Comparison of ENCODE assay signal across 11 cellular contexts in genomic region chr4:101807351-101807750, GRCh38. TPM values are rescaled to one million over a fixed set of nuclear protein-coding genes. Genes with fewer than 3 reads are reported as not detected.
A peak's percentile ranks its signal among the peaks of the same experiment; 100 is the strongest.
DNase-seq lines count a peak whose midpoint lies in the region; ATAC-seq and TF ChIP-seq lines count a peak whose summit lies in the region.
"Had no signal": no experiment of that assay in that cellular context is flagged by ENCODE, and none has a peak within 500 bp of the region (broad histone marks: within the 10 kb centered on the region; RNA-seq: fewer than 3 reads in every experiment).

No MANE protein-coding gene starts in this region.

- H3K4me1 ChIP-seq in GM23248 (ENCODE audit: insufficient read depth): no peaks in the 10 kb centered on the region
- no peaks in the 10 kb centered on the region for H3K4me1 ChIP-seq in mucosa of descending colon (ENCODE audit: low read depth)

- H3K9me3 Mint-ChIP-seq in endothelial cell (ENCODE audit: unreplicated experiment): no peaks in the 10 kb centered on the region
- H3K9me3 Mint-ChIP-seq: activated CD4-positive, alpha-beta memory T cell treated with anti-CD3 and anti-CD28 coated beads for 36 hours had no signal

- H3K36me3 ChIP-seq in GM23248 (ENCODE audit: low read depth): no peaks in the 10 kb centered on the region
- H3K36me3 ChIP-seq in mucosa of descending colon (ENCODE audit: low read depth): no peaks in the 10 kb centered on the region

- no peak for DNase-seq in GM23248
- no peak for DNase-seq in mucosa of descending colon
- DNase-seq in NCI-H1417 (lab: John Stamatoyannopoulos, UW): no peak
- DNase-seq in NK-92 treated with Interleukin-12 subunit alpha and Interleukin-12 subunit beta, amount 100 ng/mL, for 24 hours (lab: John Stamatoyannopoulos, UW): no peak
- no peak for DNase-seq in endothelial cell (ENCODE audit: low spot score)
- DNase-seq in NCI-H345 treated with DMSO at 0.1 percent for 48 hours (lab: John Stamatoyannopoulos, UW; ENCODE audit: unreplicated experiment): no peak
- DNase-seq: activated CD4-positive, alpha-beta memory T cell treated with anti-CD3 and anti-CD28 coated beads for 36 hours; NCI-H1048 had no signal

- H3K9me3 ChIP-seq in GM23248 (ENCODE audit: low read depth): no peaks in the 10 kb centered on the region
- no peaks in the 10 kb centered on the region for H3K9me3 ChIP-seq in mucosa of descending colon

- H3K4me3 Mint-ChIP-seq in endothelial cell (ENCODE audit: unreplicated experiment): no peak overlapping the region
- H3K4me3 Mint-ChIP-seq: activated CD4-positive, alpha-beta memory T cell treated with anti-CD3 and anti-CD28 coated beads for 36 hours had no signal

- no peaks in the 10 kb centered on the region for H3K4me1 Mint-ChIP-seq in endothelial cell (ENCODE audit: unreplicated experiment)

- no peak overlapping the region for H3K4me2 ChIP-seq in GM23248 (ENCODE audit: unreplicated experiment)

- peak overlapping the region; percentile 39; the same call in 1 of the 2 replicates for H2AFZ ChIP-seq in GM23248

- no peaks in the 10 kb centered on the region for H4K20me1 ChIP-seq in GM23248 (ENCODE audit: insufficient read depth)

- no peak overlapping the region for H3K27ac ChIP-seq in GM23248
- H3K27ac ChIP-seq: RWPE1 had no signal

- H3K9me2 ChIP-seq in GM23248 (ENCODE audit: insufficient read depth): no peaks in the 10 kb centered on the region

- H3K27ac Mint-ChIP-seq in endothelial cell (ENCODE audit: unreplicated experiment): no peak overlapping the region
- H3K27ac Mint-ChIP-seq: activated CD4-positive, alpha-beta memory T cell treated with anti-CD3 and anti-CD28 coated beads for 36 hours had no signal

- no peak overlapping the region for H3K9ac ChIP-seq in GM23248

- H3K4me3 ChIP-seq in GM23248: no peak overlapping the region
- no peak overlapping the region for H3K4me3 ChIP-seq in mucosa of descending colon

- no peaks in the 10 kb centered on the region for H3K79me2 ChIP-seq in GM23248 (ENCODE audit: insufficient read depth)

- no peak for TF ChIP-seq CTCF in mucosa of descending colon (IDR thresholded peaks at IDR 0.05)
- no peak for TF ChIP-seq CTCF in endothelial cell (IDR thresholded peaks at IDR 0.05; ENCODE audit: unreplicated experiment)

- WGBS in GM23248 (ENCODE audit: low coverage in 1 of 2, low lambda C conversion rate in 2 of 2, missing lambda C conversion rate in 2 of 2), 2 experiments: 28 to 39% methylated on average over 2 of the region's 2 CpGs

- intact Hi-C loops in mucosa of descending colon (cut with DNase I, micrococcal nuclease): no loop called here

- H3K27me3 Mint-ChIP-seq in endothelial cell (ENCODE audit: unreplicated experiment): no peaks in the 10 kb centered on the region

- H3K36me3 Mint-ChIP-seq in endothelial cell (ENCODE audit: low read depth, unreplicated experiment): no peaks in the 10 kb centered on the region
- H3K36me3 Mint-ChIP-seq: activated CD4-positive, alpha-beta memory T cell treated with anti-CD3 and anti-CD28 coated beads for 36 hours had no signal

- no peaks in the 10 kb centered on the region for H3F3A ChIP-seq in GM23248 (ENCODE audit: insufficient read depth)

- no peaks in the 10 kb centered on the region for H3K27me3 ChIP-seq in GM23248 (replicated peaks; ENCODE audit: insufficient read depth)

- peak; percentile 20 for ATAC-seq in GM18861 (IDR thresholded peaks at IDR 0.05; ENCODE audit: unreplicated experiment)
- ATAC-seq in HG03432 (IDR thresholded peaks at IDR 0.05; ENCODE audit: unreplicated experiment): peak; percentile 41
- peak; percentile 59 for ATAC-seq in mucosa of descending colon

- in situ Hi-C loops in GM23248 (cut with MboI): no loop called here

RNA-seq across cellular contexts. Expression of gene BANK1, which starts 16.8 kb away (rescaled TPM):
- total RNA-seq in GM23248 (2014; rRNA removed; shearing (Covaris generic)): not detected in 2 replicates
- not detected in 2 replicates for polyA plus RNA-seq in GM23248 (2016; fragmentation: Nextera tagmentation; extraction: Ambion mirVana)
- 1 to 10 TPM in 1 of 3 donors, under 1 TPM in 2; 0.73 to 1.1 (median 0.78) TPM for total RNA-seq in mucosa of descending colon
- 3.7 TPM for total RNA-seq in endothelial cell (ENCODE audit: unreplicated experiment)
- total RNA-seq: activated CD4-positive, alpha-beta memory T cell treated with anti-CD3 and anti-CD28 coated beads for 36 hours had no signal
